8 cellular contexts compared by ENCODE assay signal in genomic region chr17:75524971-75525805, GRCh38. TPM values are rescaled to one million over a fixed set of nuclear protein-coding genes. Genes with fewer than 3 reads are reported as not detected.
DNase-seq lines count a peak whose midpoint lies in the region; ATAC-seq, FAIRE-seq and TF ChIP-seq lines count a peak whose summit lies in the region.

A gene with protein sequence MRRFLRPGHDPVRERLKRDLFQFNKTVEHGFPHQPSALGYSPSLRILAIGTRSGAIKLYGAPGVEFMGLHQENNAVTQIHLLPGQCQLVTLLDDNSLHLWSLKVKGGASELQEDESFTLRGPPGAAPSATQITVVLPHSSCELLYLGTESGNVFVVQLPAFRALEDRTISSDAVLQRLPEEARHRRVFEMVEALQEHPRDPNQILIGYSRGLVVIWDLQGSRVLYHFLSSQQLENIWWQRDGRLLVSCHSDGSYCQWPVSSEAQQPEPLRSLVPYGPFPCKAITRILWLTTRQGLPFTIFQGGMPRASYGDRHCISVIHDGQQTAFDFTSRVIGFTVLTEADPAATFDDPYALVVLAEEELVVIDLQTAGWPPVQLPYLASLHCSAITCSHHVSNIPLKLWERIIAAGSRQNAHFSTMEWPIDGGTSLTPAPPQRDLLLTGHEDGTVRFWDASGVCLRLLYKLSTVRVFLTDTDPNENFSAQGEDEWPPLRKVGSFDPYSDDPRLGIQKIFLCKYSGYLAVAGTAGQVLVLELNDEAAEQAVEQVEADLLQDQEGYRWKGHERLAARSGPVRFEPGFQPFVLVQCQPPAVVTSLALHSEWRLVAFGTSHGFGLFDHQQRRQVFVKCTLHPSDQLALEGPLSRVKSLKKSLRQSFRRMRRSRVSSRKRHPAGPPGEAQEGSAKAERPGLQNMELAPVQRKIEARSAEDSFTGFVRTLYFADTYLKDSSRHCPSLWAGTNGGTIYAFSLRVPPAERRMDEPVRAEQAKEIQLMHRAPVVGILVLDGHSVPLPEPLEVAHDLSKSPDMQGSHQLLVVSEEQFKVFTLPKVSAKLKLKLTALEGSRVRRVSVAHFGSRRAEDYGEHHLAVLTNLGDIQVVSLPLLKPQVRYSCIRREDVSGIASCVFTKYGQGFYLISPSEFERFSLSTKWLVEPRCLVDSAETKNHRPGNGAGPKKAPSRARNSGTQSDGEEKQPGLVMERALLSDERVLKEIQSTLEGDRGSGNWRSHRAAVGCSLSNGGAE (plus strand): TSS chr17:75525697. CDS start chr17:75543427, 17,730 bp downstream.

- H3K27ac Mint-ChIP-seq in Calu3 (ENCODE audit: unreplicated experiment) = peak within 1 kb of the TSS; percentile 82
- no peak within 1 kb of the TSS for H3K27ac Mint-ChIP-seq in activated T-helper 1 cell treated with anti-CD3 and anti-CD28 coated beads, Interleukin-12 subunit alpha, Interleukin-12 subunit beta, Interleukin-2, Interleukin-4 antibody, amounts not matched to agents 30 ng/mL and 10 ng/mL and 1 ng/mL, durations not matched to agents 14 hours and 24 hours and 36 hours

- H3K36me3 ChIP-seq in neuronal stem cell (replicated peaks in 1 of 2; ENCODE audit: control insufficient read depth in 2 of 2, insufficient read depth in 2 of 2, low read length in 2 of 2) = peaks cover 20 to 33% of the 10 kb centered on the region in 2 donors
- H3K36me3 ChIP-seq in testis (ENCODE audit: low read depth, missing control alignments) = no peaks in the 10 kb centered on the region

- peak within 1 kb of the TSS; percentile 58 for H2BK15ac ChIP-seq in neuronal stem cell (ENCODE audit: low read length)

- H3K79me1 ChIP-seq in neuronal stem cell (ENCODE audit: low read depth, low read length) = peaks cover 4% of the 10 kb centered on the region

- DNase-seq in Calu3 (peak; percentile 96), RCC 7860 (ENCODE audit: low spot score) (peak; percentile 59), fibroblast of the aortic adventitia (ENCODE audit: low read depth) (no peak), neuronal stem cell (ENCODE audit: low spot score) (peak; percentile 84), testis (peak; percentile 82)
- peak; percentile 47 for DNase-seq in Jurkat, Clone E6-1 (ENCODE audit: low read depth, low spot score)
- DNase-seq in activated T-helper 1 cell treated with anti-CD3 and anti-CD28 coated beads, Interleukin-12 subunit alpha, Interleukin-12 subunit beta, Interleukin-2, Interleukin-4 antibody, amounts not matched to agents 30 ng/mL and 10 ng/mL and 1 ng/mL, durations not matched to agents 14 hours and 24 hours and 36 hours (ENCODE audit: low spot score) = peak; percentile 81

- H2AFZ ChIP-seq in neuronal stem cell (ENCODE audit: low read length) = peak within 1 kb of the TSS; percentile 73

- no peak within 1 kb of the TSS for H2BK120ac ChIP-seq in neuronal stem cell (ENCODE audit: low read depth, low read length)

- peaks cover 0 to 5% of the 10 kb centered on the region in 2 donors for H3K4me1 ChIP-seq in neuronal stem cell (ENCODE audit: control insufficient read depth in 2 of 2, insufficient read depth in 1 of 2, low read depth in 1 of 2, low read length in 2 of 2)
- peaks cover 8% of the 10 kb centered on the region for H3K4me1 ChIP-seq in testis

- TF ChIP-seq POLR2A in testis (IDR thresholded peaks at IDR 0.05) = no peak

- H3K27me3 ChIP-seq in neuronal stem cell (ENCODE audit: control insufficient read depth in 3 of 3, insufficient read depth in 3 of 3, low read depth in 1 of 3, low read length in 3 of 3) = peaks cover 0 to 16% (median 6%) of the 10 kb centered on the region in 3 experiments
- H3K27me3 ChIP-seq in testis = no peaks in the 10 kb centered on the region

- peaks cover 48% of the 10 kb centered on the region for H3K36me3 Mint-ChIP-seq in Calu3 (ENCODE audit: insufficient read depth, unreplicated experiment)
- peaks cover 12% of the 10 kb centered on the region for H3K36me3 Mint-ChIP-seq in activated T-helper 1 cell treated with anti-CD3 and anti-CD28 coated beads, Interleukin-12 subunit alpha, Interleukin-12 subunit beta, Interleukin-2, Interleukin-4 antibody, amounts not matched to agents 30 ng/mL and 10 ng/mL and 1 ng/mL, durations not matched to agents 14 hours and 24 hours and 36 hours (ENCODE audit: low read depth)

- CTCF ChIA-PET in Calu3 (lab: Charles Lee) = interaction anchor here (0.6 to 3.6 kb wide), 16 partner anchors 9 to 1192 kb away, joined by 3 to 23 read pairs (median 4); partner anchors contain the start of gene TSEN54

- H3K27ac ChIP-seq in neuronal stem cell (replicated peaks; ENCODE audit: low read length) = no peak within 1 kb of the TSS
- peak within 1 kb of the TSS; percentile 63 to 69 for H3K27ac ChIP-seq in testis

- no peak within 1 kb of the TSS for H3K4ac ChIP-seq in neuronal stem cell (ENCODE audit: low read length)

- H2BK5ac ChIP-seq in neuronal stem cell (ENCODE audit: low read length) = peak within 1 kb of the TSS; percentile 53

- peak within 1 kb of the TSS; percentile 49 for H3K4me3 ChIP-seq in Jurkat, Clone E6-1 (ENCODE audit: low read length)
- H3K4me3 ChIP-seq in fibroblast of the aortic adventitia (ENCODE audit: low read depth, low read length) (peak within 1 kb of the TSS; percentile 46), neuronal stem cell (ENCODE audit: low read length in 2 of 2) (peak within 1 kb of the TSS in 1 of 2 donors; percentile 88), testis (peak within 1 kb of the TSS; percentile 62 to 78)

- H2AK5ac ChIP-seq in neuronal stem cell (ENCODE audit: low read depth, low read length) = peak within 1 kb of the TSS; percentile 87

- no peak for FAIRE-seq in RCC 7860 (lab: Jason Lieb, UNC)

- H3K23ac ChIP-seq in neuronal stem cell (ENCODE audit: low read depth, low read length, poor library complexity) = peak within 1 kb of the TSS; percentile 98

- BruUV-seq in Calu3 (replicated peaks; lab: Mats Ljungman, UMichigan) = no TSS peak

- H3K9me3 Mint-ChIP-seq in Calu3 (ENCODE audit: low read depth, unreplicated experiment) = no peaks in the 10 kb centered on the region
- no peaks in the 10 kb centered on the region for H3K9me3 Mint-ChIP-seq in activated T-helper 1 cell treated with anti-CD3 and anti-CD28 coated beads, Interleukin-12 subunit alpha, Interleukin-12 subunit beta, Interleukin-2, Interleukin-4 antibody, amounts not matched to agents 30 ng/mL and 10 ng/mL and 1 ng/mL, durations not matched to agents 14 hours and 24 hours and 36 hours

- no CpG with 5 or more reads among the region's 108 CpGs for WGBS in neuronal stem cell (ENCODE audit: extremely low coverage in 2 of 2, insufficient read length in 2 of 2, insufficient replicate concordance in 1 of 2), 2 donors
- 1 to 3% methylated on average over 22 to 47 of the region's 108 CpGs for WGBS in testis, 2 donors

- peak within 1 kb of the TSS; percentile 94 for H3K18ac ChIP-seq in neuronal stem cell (ENCODE audit: low read length)

- H3K9me3 ChIP-seq in neuronal stem cell (replicated peaks in 1 of 2; ENCODE audit: control insufficient read depth in 2 of 2, insufficient read depth in 1 of 2, low read depth in 1 of 2, low read length in 2 of 2) (no peaks in the 10 kb centered on the region), testis (no peaks in the 10 kb centered on the region)

- H3K4me3 Mint-ChIP-seq in Calu3 (ENCODE audit: low read depth, unreplicated experiment) = peak within 1 kb of the TSS; percentile 94
- H3K4me3 Mint-ChIP-seq in activated T-helper 1 cell treated with anti-CD3 and anti-CD28 coated beads, Interleukin-12 subunit alpha, Interleukin-12 subunit beta, Interleukin-2, Interleukin-4 antibody, amounts not matched to agents 30 ng/mL and 10 ng/mL and 1 ng/mL, durations not matched to agents 14 hours and 24 hours and 36 hours = peak within 1 kb of the TSS; percentile 69

- peak within 1 kb of the TSS; percentile 96 for H3K4me2 ChIP-seq in neuronal stem cell (ENCODE audit: insufficient read depth, low read length, poor library complexity, severe bottlenecking)

- TF ChIP-seq CTCF in Calu3 (IDR thresholded peaks at IDR 0.05; ENCODE audit: unreplicated experiment) (peak; percentile 43), fibroblast of the aortic adventitia (IDR thresholded peaks at IDR 0.05; ENCODE audit: insufficient read depth, low read length) (no peak), testis (IDR thresholded peaks at IDR 0.05) (peak in 1 of 3 experiments; percentile 30)

- intact Hi-C loops in Calu3 (cut with micrococcal nuclease; ENCODE audit: unreplicated experiment) (no loop called here), testis (cut with DNase I; ENCODE audit: low total_unique reads) (no loop called here)
- intact Hi-C loops in activated T-helper 1 cell treated with anti-CD3 and anti-CD28 coated beads, Interleukin-12 subunit alpha, Interleukin-12 subunit beta, Interleukin-2, Interleukin-4 antibody, amounts not matched to agents 30 ng/mL and 10 ng/mL and 1 ng/mL, durations not matched to agents 14 hours and 24 hours and 36 hours (cut with micrococcal nuclease) = loop anchor here (1.0 to 2.0 kb wide), 5 partner anchors 9 to 98 kb away; partner anchors contain the start of genes TMEM94 and TSEN54

- peaks cover 4% of the 10 kb centered on the region for H3K4me1 Mint-ChIP-seq in Calu3 (ENCODE audit: low read depth, unreplicated experiment)
- peaks cover 6% of the 10 kb centered on the region for H3K4me1 Mint-ChIP-seq in activated T-helper 1 cell treated with anti-CD3 and anti-CD28 coated beads, Interleukin-12 subunit alpha, Interleukin-12 subunit beta, Interleukin-2, Interleukin-4 antibody, amounts not matched to agents 30 ng/mL and 10 ng/mL and 1 ng/mL, durations not matched to agents 14 hours and 24 hours and 36 hours (ENCODE audit: low read depth)

- ATAC-seq in GM21526 (IDR thresholded peaks at IDR 0.05; ENCODE audit: low FRiP score, unreplicated experiment) = peak; percentile 68

- no peak within 1 kb of the TSS for H4K8ac ChIP-seq in neuronal stem cell (ENCODE audit: low read depth, low read length)

- H3K9ac ChIP-seq in neuronal stem cell (ENCODE audit: low read depth, low read length, poor library complexity) = peak within 1 kb of the TSS; percentile 80

- no peak within 1 kb of the TSS for H2BK12ac ChIP-seq in neuronal stem cell (ENCODE audit: low read length)

- no peak within 1 kb of the TSS for H4K91ac ChIP-seq in neuronal stem cell (ENCODE audit: low read depth, low read length, poor library complexity)

- peak within 1 kb of the TSS; percentile 71 for H3K14ac ChIP-seq in neuronal stem cell (ENCODE audit: low read length)

- H3K27me3 Mint-ChIP-seq in Calu3 (ENCODE audit: unreplicated experiment) = no peaks in the 10 kb centered on the region
- H3K27me3 Mint-ChIP-seq in activated T-helper 1 cell treated with anti-CD3 and anti-CD28 coated beads, Interleukin-12 subunit alpha, Interleukin-12 subunit beta, Interleukin-2, Interleukin-4 antibody, amounts not matched to agents 30 ng/mL and 10 ng/mL and 1 ng/mL, durations not matched to agents 14 hours and 24 hours and 36 hours (ENCODE audit: insufficient read depth) = peaks cover 10% of the 10 kb centered on the region

RNA-seq across cellular contexts. Expression of the gene that starts here (rescaled TPM):
- total RNA-seq in Calu3 (2022) = 208 and 251 TPM in 2 replicates
- polyA plus RNA-seq in Jurkat, Clone E6-1 (2012; ENCODE audit: insufficient read depth, insufficient read length) = not detected
- total RNA-seq in activated T-helper 1 cell treated with anti-CD3 and anti-CD28 coated beads, Interleukin-12 subunit alpha, Interleukin-12 subunit beta, Interleukin-2, Interleukin-4 antibody, amounts not matched to agents 30 ng/mL and 10 ng/mL and 1 ng/mL, durations not matched to agents 14 hours and 24 hours and 36 hours = 7.1 and 8.2 TPM in 2 replicates
- 0.09 TPM in 1 of 2 replicates, not detected in the other for total RNA-seq in fibroblast of the aortic adventitia (ENCODE audit: low replicate concordance)
- 25.2 TPM for polyA plus RNA-seq in neuronal stem cell (2013, experiment 1 of 2)
- polyA plus RNA-seq in neuronal stem cell (2013, experiment 2 of 2) = 26.4 TPM
- total RNA-seq in testis = 10 to 100 TPM; 20.6 to 34.3 TPM
- polyA plus RNA-seq in testis (ENCODE audit: insufficient read depth, low read depth, low replicate concordance) = 22.9 TPM
